ENCODE assay signal across 20 cellular contexts in genomic region chr10:93851169-93851568, GRCh38. TPM values are rescaled to one million over a fixed set of nuclear protein-coding genes. Genes with fewer than 3 reads are reported as not detected.
DNase-seq lines count a peak whose midpoint lies in the region; ATAC-seq, FAIRE-seq and TF ChIP-seq lines count a peak whose summit lies in the region.
"Had no signal": no experiment of that assay in that cellular context is flagged by ENCODE, and none has a peak within 500 bp of the region (broad histone marks: within the 10 kb centered on the region; RNA-seq: fewer than 3 reads in every experiment).

No MANE protein-coding gene starts in this region.

- H3K27me3 Mint-ChIP-seq in GM23338 (ENCODE audit: insufficient read depth, low read depth, poor library complexity) = peaks cover 67% of the 10 kb centered on the region

- H3K4me2 ChIP-seq in GM23338 = 0 out of 2 replicates have a peak overlapping the region, but pooled peaks have one; percentile 48
- no peak overlapping the region; the same call in 1 of the 2 replicates for H3K4me2 ChIP-seq in GM12878 (ENCODE audit: control insufficient read depth, insufficient read depth)
- H3K4me2 ChIP-seq: A549, BLaER1 had no signal

- H3K4me3 ChIP-seq in GM23338 (no peak overlapping the region), GM12878 (no peak overlapping the region), upper lobe of right lung (no peak overlapping the region), A673 (ENCODE audit: low read depth, low read length, poor library complexity, severe bottlenecking) (no peak overlapping the region)
- H3K4me3 ChIP-seq: A549, BLaER1, GM23248 had no signal

- WGBS in GM12878 (ENCODE audit: insufficient coverage, insufficient replicate concordance, low lambda C conversion rate, missing lambda C conversion rate) = 61% methylated on average over 3 of the region's 3 CpGs

- no peak for DNase-seq in GM23338 (ENCODE audit: low spot score)
- no peak for DNase-seq in GM12878 (ENCODE audit: low read depth, low spot score)
- no peak for DNase-seq in upper lobe of right lung
- no peak for DNase-seq in A673 (ENCODE audit: low spot score)
- DNase-seq in NCI-H446 (lab: John Stamatoyannopoulos, UW) = no peak
- DNase-seq in activated effector memory CD4-positive, alpha-beta T cell treated with Interleukin-2 at 50 U/mL for 16 hours = no peak
- DNase-seq: CD4-positive, alpha-beta memory T cell; DMS153; GDM1; GM23248; NCI-H1105; NCI-H2081; OCI-M1; Right ventricle myocardium superior; SW 1271; T-helper 2 cell had no signal

- H2AFZ ChIP-seq in GM23338 (no peak overlapping the region), GM12878 (ENCODE audit: control insufficient read depth, low read depth, low read length) (peak overlapping the region; percentile 35; the same call in 1 of the 2 replicates)
- H2AFZ ChIP-seq: GM23248 had no signal

- H3K27me3 ChIP-seq in GM23338 (ENCODE audit: insufficient read depth) = peaks cover 94% of the 10 kb centered on the region
- no peaks in the 10 kb centered on the region; a peak in 1 of 4 replicates for H3K27me3 ChIP-seq in GM12878 (replicated peaks in 1 of 2; ENCODE audit: control insufficient read depth in 2 of 2, insufficient read depth in 2 of 2, low read length in 1 of 2)
- H3K27me3 ChIP-seq in upper lobe of right lung = no peaks in the 10 kb centered on the region
- no peaks in the 10 kb centered on the region for H3K27me3 ChIP-seq in A673 (replicated peaks; ENCODE audit: insufficient read depth, low read depth, low read length, poor library complexity)
- H3K27me3 ChIP-seq: BLaER1 had no signal

- peaks cover 21% of the 10 kb centered on the region for H3K36me3 Mint-ChIP-seq in GM23338 (ENCODE audit: low read depth)
- H3K36me3 Mint-ChIP-seq: CD4-positive, alpha-beta memory T cell had no signal

- 0 out of 2 replicates have a peak, but pooled peaks cover 6% of the 10 kb centered on the region for H3F3A ChIP-seq in GM23338 (replicated peaks; ENCODE audit: low read depth)

- POLR2A ChIA-PET in GM12878 (lab: Charles Lee) = interaction anchor here (1.1 kb wide), 1 partner anchor 463 kb away, joined by 3 read pairs; no protein-coding TSS in a partner anchor
- POLR2A ChIA-PET in A673 (lab: Charles Lee; ENCODE audit: low non-redundant PET) = no interaction called here

- TF ChIP-seq EP300 in GM12878 (IDR thresholded peaks at IDR 0.05; ENCODE audit: borderline replicate concordance in 1 of 2, control insufficient read depth in 1 of 2, low read depth in 2 of 2, low read length in 2 of 2) = no peak

- H3K9me3 Mint-ChIP-seq in GM23338 = peaks cover 56% of the 10 kb centered on the region

- no peak overlapping the region for H3K9ac ChIP-seq in GM12878 (ENCODE audit: control insufficient read depth, insufficient read depth, low read length)
- H3K9ac ChIP-seq: BLaER1, GM23248 had no signal

- H4K20me1 ChIP-seq in GM23338 (replicated peaks; ENCODE audit: insufficient read depth) = 0 out of 2 replicates have a peak, but pooled peaks cover 4% of the 10 kb centered on the region
- no peaks in the 10 kb centered on the region for H4K20me1 ChIP-seq in GM12878 (ENCODE audit: control insufficient read depth, insufficient read depth)
- H4K20me1 ChIP-seq: BLaER1 had no signal

- RAD21 ChIA-PET in GM12878 (lab: Charles Lee; ENCODE audit: unreplicated experiment) = no interaction called here

- H3K36me3 ChIP-seq in GM23338 (ENCODE audit: insufficient read depth) (0 out of 2 replicates have a peak, but pooled peaks cover 3% of the 10 kb centered on the region), GM12878 (ENCODE audit: control insufficient read depth in 2 of 2, insufficient read depth in 2 of 2, low read length in 1 of 2) (no peaks in the 10 kb centered on the region), upper lobe of right lung (no peaks in the 10 kb centered on the region), A673 (ENCODE audit: insufficient read depth, low read length, poor library complexity, severe bottlenecking) (no peaks in the 10 kb centered on the region)
- H3K36me3 ChIP-seq: BLaER1 had no signal

- H3K4me1 Mint-ChIP-seq in GM23338 = peaks cover 32% of the 10 kb centered on the region
- H3K4me1 Mint-ChIP-seq: CD4-positive, alpha-beta memory T cell had no signal

- H3K27ac Mint-ChIP-seq in GM23338 = no peak overlapping the region
- H3K27ac Mint-ChIP-seq: CD4-positive, alpha-beta memory T cell had no signal

- ATAC-seq in GM18867 (IDR thresholded peaks at IDR 0.05; ENCODE audit: unreplicated experiment) = peak; percentile 62
- ATAC-seq in GM23338 = no peak
- ATAC-seq in GM12878 = peak; percentile 76
- ATAC-seq in upper lobe of right lung = peak; percentile 41
- ATAC-seq: A549 had no signal

- in situ Hi-C loops in GM12878 (cut with MboI) = no loop called here

- FAIRE-seq in GM12878 (lab: Jason Lieb, UNC) = no peak
- FAIRE-seq: A549, GM12891 had no signal

- H3K4me3 Mint-ChIP-seq in GM23338 = no peak overlapping the region
- H3K4me3 Mint-ChIP-seq: CD4-positive, alpha-beta memory T cell had no signal

- no peak for TF ChIP-seq RAD21 in GM12878 (IDR thresholded peaks at IDR 0.05; ENCODE audit: insufficient read depth, low read depth, low read length)

- SMC1A ChIA-PET in GM12878 (lab: Charles Lee; ENCODE audit: uncharacterized antibody, unreplicated experiment) = interaction anchor here (1.0 kb wide), 1 partner anchor 24 kb away, joined by 4 read pairs; no protein-coding TSS in a partner anchor

- no peaks in the 10 kb centered on the region for H3K9me3 ChIP-seq in GM12878 (replicated peaks; ENCODE audit: control insufficient read depth, insufficient read depth, low read length)
- no peaks in the 10 kb centered on the region for H3K9me3 ChIP-seq in upper lobe of right lung
- no peaks in the 10 kb centered on the region for H3K9me3 ChIP-seq in A673 (ENCODE audit: low read depth, low read length, poor library complexity, severe bottlenecking)
- H3K9me3 ChIP-seq: A549 had no signal

- intact Hi-C loops in GM12878 (cut with micrococcal nuclease; ENCODE audit: unreplicated experiment) (no loop called here), upper lobe of right lung (cut with DNase I) (no loop called here), A673 (cut with micrococcal nuclease; ENCODE audit: unreplicated experiment) (no loop called here)

- H3K27ac ChIP-seq in GM23338 (ENCODE audit: low read depth) (no peak overlapping the region), GM12878 (ENCODE audit: control insufficient read depth, insufficient read depth) (no peak overlapping the region), upper lobe of right lung (no peak overlapping the region), A673 (ENCODE audit: low read depth, low read length, poor library complexity, severe bottlenecking) (no peak overlapping the region)
- H3K27ac ChIP-seq: A549, BLaER1, GM23248 had no signal

- H3K79me2 ChIP-seq in GM23338 (replicated peaks; ENCODE audit: insufficient read depth) (no peaks in the 10 kb centered on the region), GM12878 (ENCODE audit: control insufficient read depth, insufficient read depth, low read length) (no peaks in the 10 kb centered on the region)

- TF ChIP-seq POLR2A in GM12878 (IDR thresholded peaks at IDR 0.05; ENCODE audit: low read depth, low read length) = no peak

- H3K4me1 ChIP-seq in GM23338 (ENCODE audit: insufficient read depth) (peaks cover 25% of the 10 kb centered on the region), GM12878 (ENCODE audit: control insufficient read depth, insufficient read depth, low read length) (peaks cover 2% of the 10 kb centered on the region), upper lobe of right lung (no peaks in the 10 kb centered on the region), A673 (ENCODE audit: insufficient read depth, low read length, poor library complexity, severe bottlenecking) (peaks cover 19% of the 10 kb centered on the region)
- H3K4me1 ChIP-seq: A549, BLaER1 had no signal

- no peaks in the 10 kb centered on the region for H3K9me2 ChIP-seq in GM23338 (ENCODE audit: insufficient read depth)

- TF ChIP-seq CTCF in GM23338 (conservative IDR thresholded peaks at IDR 0.05; ENCODE audit: low read depth in 2 of 2) = no peak
- TF ChIP-seq CTCF in GM12878 (IDR thresholded peaks at IDR 0.05 in 2 of 3, conservative IDR thresholded peaks at IDR 0.05 in 1 of 3; ENCODE audit: control insufficient read depth in 2 of 3, extremely low read depth in 1 of 3, insufficient read depth in 1 of 3, low read depth in 3 of 3, low read length in 3 of 3) = no peak
- TF ChIP-seq CTCF in upper lobe of right lung (IDR thresholded peaks at IDR 0.05) = no peak
- no peak for TF ChIP-seq CTCF in A673 (conservative IDR thresholded peaks at IDR 0.05; ENCODE audit: low read depth, low read length)

- no TSS peak for BruUV-seq in GM12878 (replicated peaks; lab: Mats Ljungman, UMichigan)
- no TSS peak for BruUV-seq in A673 (replicated peaks; lab: Mats Ljungman, UMichigan)

- CTCF ChIA-PET in GM12878 (lab: Yijun Ruan, JAX) (interaction anchor here (0.8 to 1.4 kb wide), 3 partner anchors 9 to 296 kb away, joined by 3 read pairs; no protein-coding TSS in a partner anchor), A673 (lab: Charles Lee) (no interaction called here)

TF ChIP-seq in GM23338, 12 proteins besides CTCF, POLR2A, EP300 and RAD21 (continues in another document):
- TF ChIP-seq EZH2 (IDR thresholded peaks at IDR 0.05; ENCODE audit: low read depth, unreplicated experiment) = no peak

TF ChIP-seq in GM12878, 131 proteins besides CTCF, POLR2A, EP300 and RAD21 (continues in another document):
- TF ChIP-seq BCL11A (IDR thresholded peaks at IDR 0.05; ENCODE audit: low read depth, low read length) (no peak), RB1 (IDR thresholded peaks at IDR 0.05; ENCODE audit: borderline replicate concordance) (no peak), TBL1XR1 (IDR thresholded peaks at IDR 0.05; ENCODE audit: low read depth, low read length) (no peak)

RNA-seq across cellular contexts. Expression of gene SLC35G1, which starts 42.6 kb away (rescaled TPM):
- 3.9 and 7.2 TPM in 2 replicates for total RNA-seq in GM23338 (2014; rRNA removed; shearing (Covaris generic))
- polyA plus RNA-seq in GM23338 (2016; fragmentation: Nextera tagmentation; extraction: Ambion mirVana) (3.3 and 4.1 TPM in 2 replicates), GM12878 (2011; rRNA removed) (8.8 and 10.7 TPM in 2 replicates), GM12878 (2014; fragmentation: Illumina TruSeq; extraction: Trizol) (7.0 and 10.7 TPM in 2 replicates), GM12878 (2014; fragmentation: Nextera tagmentation; extraction: Ambion mirVana) (1 to 10 TPM; 1.7 to 2.7 TPM), GM12878 (2014; rRNA removed) (5.8 and 6.6 TPM in 2 replicates), GM12878 (2016; fragmentation: Nextera tagmentation; extraction: Ambion mirVana) (1 to 10 TPM; 6.8 to 7.4 TPM)
- total RNA-seq in GM12878 (2013; cell fraction: nucleolus; rRNA removed) = 20.0 and 20.7 TPM in 2 replicates
- total RNA-seq in GM12878 (2014; rRNA removed) (7.1 and 7.2 TPM in 2 replicates), GM12878 (2014; rRNA removed; fragmentation: Illumina TruSeq; extraction: Trizol) (6.3 and 6.6 TPM in 2 replicates), GM12878 (2021) (6.2 and 6.6 TPM in 2 replicates), upper lobe of right lung (4.4 TPM), A673 (2021) (8.5 and 9.5 TPM in 2 replicates)
- polyA plus RNA-seq in GM12878 (2011; ENCODE audit: low read depth) = 2.3 TPM
- polyA plus RNA-seq in GM12878 (2011; cell fraction: cytosol; rRNA removed) = 4.9 and 5.2 TPM in 2 replicates
- polyA plus RNA-seq in GM12878 (2011; cell fraction: nucleus; rRNA removed) = 7.0 and 7.6 TPM in 2 replicates
- polyA plus RNA-seq in GM12878 (2012) = 2.3 and 2.8 TPM in 2 replicates
- polyA minus RNA-seq in GM12878 (2011; rRNA and poly(A)+ RNA removed) = 9.4 and 11.5 TPM in 2 replicates
- 1.9 and 2.6 TPM in 2 replicates for polyA minus RNA-seq in GM12878 (2011; cell fraction: cytosol; rRNA and poly(A)+ RNA removed)
- 11.1 and 18.6 TPM in 2 replicates for polyA minus RNA-seq in GM12878 (2011; cell fraction: nucleus; rRNA and poly(A)+ RNA removed)
